ENCODE assay signal across 9 cellular contexts in the genomic region with DNA sequence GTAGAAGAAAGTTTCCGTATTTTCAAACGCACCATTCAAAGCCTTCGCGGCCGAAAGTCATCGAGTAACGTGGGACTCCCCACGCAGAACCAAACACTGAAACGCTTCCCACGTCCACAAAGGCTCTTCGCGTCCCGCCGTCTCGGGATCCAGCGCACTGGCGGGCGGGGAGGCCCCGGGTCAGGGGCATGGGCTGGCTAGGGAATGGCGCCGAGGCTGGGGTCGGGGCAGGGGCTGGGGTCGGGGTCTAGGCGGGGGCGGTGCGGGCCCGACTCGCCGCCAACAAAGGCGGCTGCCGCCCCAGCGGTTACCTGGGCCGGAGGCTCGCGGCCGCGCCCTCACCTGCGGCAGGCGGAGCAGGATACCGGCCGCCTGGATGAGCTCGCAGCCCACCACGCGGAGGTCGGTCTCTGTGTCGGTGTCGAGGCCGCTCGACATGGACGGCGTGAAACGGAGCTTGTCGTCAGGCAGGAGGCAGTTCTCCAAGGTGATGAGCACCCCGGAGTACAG. TPM values are rescaled to one million over a fixed set of nuclear protein-coding genes. Genes with fewer than 3 reads are reported as not detected.
DNase-seq lines count a peak whose midpoint lies in the region; ATAC-seq, FAIRE-seq and TF ChIP-seq lines count a peak whose summit lies in the region.
"Had no signal": no experiment of that assay in that cellular context is flagged by ENCODE, and none has a peak within 500 bp of the region (broad histone marks: within the 10 kb centered on the region; RNA-seq: fewer than 3 reads in every experiment).

No MANE protein-coding gene starts in this region.

- H3K79me2 ChIP-seq in OCI-LY1 (ENCODE audit: insufficient read depth, low read length) = peaks cover 24% of the 10 kb centered on the region
- H3K79me2 ChIP-seq in endothelial cell of umbilical vein (ENCODE audit: control insufficient read depth, insufficient read depth, low read length) = peaks cover 56% of the 10 kb centered on the region

- peaks cover 32% of the 10 kb centered on the region for H3K4me1 Mint-ChIP-seq in CD14-positive monocyte

- no peak for FAIRE-seq in endothelial cell of umbilical vein (lab: Jason Lieb, UNC)

- H3K27ac ChIP-seq in OCI-LY1 (ENCODE audit: low read depth, low read length, poor library complexity, severe bottlenecking) (no peak overlapping the region), endothelial cell of umbilical vein (ENCODE audit: insufficient read depth, low read depth, low read length) (peak overlapping the region; percentile 54), neutrophil (peak overlapping the region; percentile 89)

- CTCF ChIA-PET in endothelial cell of umbilical vein (lab: Charles Lee) = interaction anchor here (0.8 to 3.4 kb wide), 11 partner anchors 15 to 107 kb away, joined by 3 to 31 read pairs (median 4); partner anchors contain the start of gene AURKAIP1

- H4K20me1 ChIP-seq in OCI-LY1 (ENCODE audit: insufficient read depth, low read length) (no peaks in the 10 kb centered on the region), endothelial cell of umbilical vein (replicated peaks; ENCODE audit: control insufficient read depth, extremely low read depth, insufficient read depth, low read length) (no peaks in the 10 kb centered on the region)

- dilution Hi-C loops in endothelial cell of umbilical vein (cut with MboI; ENCODE audit: extremely low pct_ligation_motif_present, low sequenced_read_pairs) = no loop called here

- intact Hi-C loops in CD14-positive monocyte (cut with micrococcal nuclease) = loop anchor here in 1 of 2 donors (1.0 kb wide), 1 partner anchor 8 kb away; no protein-coding TSS in a partner anchor
- intact Hi-C loops in endothelial cell of umbilical vein (cut with micrococcal nuclease) = loop anchor here (1.0 kb wide), 4 partner anchors 9 to 73 kb away; partner anchors contain the start of genes ATAD3B, AURKAIP1 and MRPL20

- H2AFZ ChIP-seq in OCI-LY1 (ENCODE audit: low read length) (no peak overlapping the region), endothelial cell of umbilical vein (ENCODE audit: low read depth, low read length) (peak overlapping the region; percentile 89)

- no TSS peak for BruUV-seq in endothelial cell of umbilical vein (replicated peaks; lab: Mats Ljungman, UMichigan)

- H3K27ac Mint-ChIP-seq in CD14-positive monocyte = peak overlapping the region; percentile 83 to 92 (median 87)

- peak overlapping the region; percentile 94 for H3K4me2 ChIP-seq in OCI-LY1 (ENCODE audit: low read length)
- peak overlapping the region; percentile 90 for H3K4me2 ChIP-seq in endothelial cell of umbilical vein (ENCODE audit: insufficient read depth, low read length)

- H3K9me3 Mint-ChIP-seq in CD14-positive monocyte = no peaks in the 10 kb centered on the region

- TF ChIP-seq CTCF in CD14-positive monocyte (IDR thresholded peaks at IDR 0.05) = no peak
- no peak for TF ChIP-seq CTCF in OCI-LY1 (IDR thresholded peaks at IDR 0.05; ENCODE audit: low read length)
- no peak for TF ChIP-seq CTCF in endothelial cell of umbilical vein (IDR thresholded peaks at IDR 0.05; ENCODE audit: extremely low read depth in 1 of 2, insufficient read depth in 1 of 2, low read depth in 1 of 2, low read length in 2 of 2)
- TF ChIP-seq CTCF in neutrophil (IDR thresholded peaks at IDR 0.05) = no peak

- no peak for DNase-seq in CD14-positive monocyte (ENCODE audit: low spot score)
- DNase-seq in endothelial cell of umbilical vein (ENCODE audit: low read depth, low spot score) = no peak
- DNase-seq in HK-2 (ENCODE audit: unreplicated experiment) = no peak
- no peak for DNase-seq in NCI-H1436 (lab: John Stamatoyannopoulos, UW)

- TF ChIP-seq POLR2A in endothelial cell of umbilical vein (IDR thresholded peaks at IDR 0.05; ENCODE audit: low read depth, low read length) = no peak

- H3K36me3 Mint-ChIP-seq in CD14-positive monocyte = peaks cover 51 to 73% of the 10 kb centered on the region in 2 donors

- H3F3A ChIP-seq in OCI-LY1 (ENCODE audit: insufficient read depth, low read length) = no peaks in the 10 kb centered on the region

- H3K9me3 ChIP-seq in OCI-LY1 (ENCODE audit: low read length) (no peaks in the 10 kb centered on the region), endothelial cell of umbilical vein (replicated peaks; ENCODE audit: control insufficient read depth, insufficient read depth, low read length) (no peaks in the 10 kb centered on the region), neutrophil (no peaks in the 10 kb centered on the region)

- H3K9ac ChIP-seq in OCI-LY1 (ENCODE audit: low read length) = peak overlapping the region; percentile 93
- H3K9ac ChIP-seq in endothelial cell of umbilical vein (replicated peaks; ENCODE audit: extremely low read depth, insufficient read depth, low read length) = peak overlapping the region; percentile 82

- peak overlapping the region; percentile 98 for H3K4me3 ChIP-seq in OCI-LY1 (ENCODE audit: low read depth, low read length, poor library complexity, severe bottlenecking)
- H3K4me3 ChIP-seq in endothelial cell of umbilical vein (replicated peaks in 1 of 3; ENCODE audit: insufficient read depth in 1 of 3, low read depth in 1 of 3, low read length in 3 of 3) = peak overlapping the region; percentile 77 to 92 (median 90)
- H3K4me3 ChIP-seq in neutrophil (ENCODE audit: low read depth in 1 of 2, low read length in 1 of 2) = peak overlapping the region; percentile 79 to 80

- H3K4me1 ChIP-seq in OCI-LY1 (ENCODE audit: insufficient read depth, low read length, severe bottlenecking) = peaks cover 33% of the 10 kb centered on the region
- peaks cover 22% of the 10 kb centered on the region for H3K4me1 ChIP-seq in endothelial cell of umbilical vein (ENCODE audit: control insufficient read depth, extremely low read depth, insufficient read depth, low read length)
- peaks cover 28 to 30% of the 10 kb centered on the region in 2 experiments for H3K4me1 ChIP-seq in neutrophil (ENCODE audit: control insufficient read depth in 1 of 2, insufficient read depth in 1 of 2, low read depth in 1 of 2, low read length in 1 of 2)

- H3K4me3 Mint-ChIP-seq in CD14-positive monocyte = peak overlapping the region; percentile 89 to 90

- ATAC-seq in GM21576 (IDR thresholded peaks at IDR 0.05; ENCODE audit: unreplicated experiment) (peak; percentile 8), GM21619 (IDR thresholded peaks at IDR 0.05; ENCODE audit: unreplicated experiment) (no peak)

- H3K36me3 ChIP-seq in OCI-LY1 (ENCODE audit: insufficient read depth, low read length) (peaks cover 81% of the 10 kb centered on the region), endothelial cell of umbilical vein (ENCODE audit: control insufficient read depth in 2 of 2, extremely low read depth in 1 of 2, insufficient read depth in 2 of 2, low read length in 2 of 2) (peaks cover 10 to 31% of the 10 kb centered on the region in 2 experiments), neutrophil (peaks cover 70% of the 10 kb centered on the region)

- POLR2A ChIA-PET in endothelial cell of umbilical vein (lab: Charles Lee) = interaction anchor here (0.8 to 1.5 kb wide), 2 partner anchors 9 to 23 kb away, joined by 4 to 6 read pairs; partner anchors contain the start of genes AURKAIP1 and MRPL20

- no peaks in the 10 kb centered on the region for H3K9me1 ChIP-seq in endothelial cell of umbilical vein (replicated peaks; ENCODE audit: control insufficient read depth, extremely low read depth, insufficient read depth, low read length)

- H3K27me3 ChIP-seq in OCI-LY1 (ENCODE audit: insufficient read depth, low read length) (no peaks in the 10 kb centered on the region), endothelial cell of umbilical vein (ENCODE audit: control insufficient read depth in 2 of 2, insufficient read depth in 2 of 2, low read length in 2 of 2) (no peaks in the 10 kb centered on the region), neutrophil (no peaks in the 10 kb centered on the region)

- no peaks in the 10 kb centered on the region for H3K27me3 Mint-ChIP-seq in CD14-positive monocyte (ENCODE audit: low read depth in 3 of 3)

- H3K9me2 ChIP-seq in OCI-LY1 (ENCODE audit: low read depth, low read length) = no peaks in the 10 kb centered on the region

RNA-seq across cellular contexts. Expression of gene CCNL2, which starts 0.4 kb away (rescaled TPM):
- 10 to 100 TPM in 1 of 2 donors, 1 to 10 TPM in 1; 8.6 to 10.4 TPM for polyA plus RNA-seq in CD14-positive monocyte
- total RNA-seq in endothelial cell of umbilical vein = 182 and 188 TPM in 2 replicates
- 174 and 209 TPM in 2 replicates for polyA plus RNA-seq in endothelial cell of umbilical vein
- polyA plus RNA-seq in endothelial cell of umbilical vein (2011; cell fraction: cytosol; rRNA removed) = 37.8 and 72.0 TPM in 2 replicates
- 2,097 and 2,168 TPM in 2 replicates for polyA plus RNA-seq in endothelial cell of umbilical vein (2011; cell fraction: nucleus; rRNA removed)
- 115 and 129 TPM in 2 replicates for polyA plus RNA-seq in endothelial cell of umbilical vein (2012)
- 138 and 145 TPM in 2 replicates for polyA minus RNA-seq in endothelial cell of umbilical vein
- 20.9 TPM for polyA minus RNA-seq in endothelial cell of umbilical vein (2011; cell fraction: cytosol; rRNA and poly(A)+ RNA removed)
- 264 and 276 TPM in 2 replicates for polyA minus RNA-seq in endothelial cell of umbilical vein (2011; cell fraction: nucleus; rRNA and poly(A)+ RNA removed)

RNA-seq across cellular contexts. Expression of gene MRPL20, which starts 8.4 kb away (rescaled TPM):
- polyA plus RNA-seq in CD14-positive monocyte = 100 to 1,000 TPM; 156 to 186 TPM
- total RNA-seq in endothelial cell of umbilical vein = 125 and 134 TPM in 2 replicates
- 118 and 152 TPM in 2 replicates for polyA plus RNA-seq in endothelial cell of umbilical vein
- polyA plus RNA-seq in endothelial cell of umbilical vein (2011; cell fraction: cytosol; rRNA removed) = 165 TPM in 2 replicates
- polyA plus RNA-seq in endothelial cell of umbilical vein (2011; cell fraction: nucleus; rRNA removed) = 87.6 and 96.1 TPM in 2 replicates
- polyA plus RNA-seq in endothelial cell of umbilical vein (2012) = 128 and 191 TPM in 2 replicates
- polyA minus RNA-seq in endothelial cell of umbilical vein = 62.0 and 73.2 TPM in 2 replicates
- 103 TPM for polyA minus RNA-seq in endothelial cell of umbilical vein (2011; cell fraction: cytosol; rRNA and poly(A)+ RNA removed)
- 29.8 and 40.9 TPM in 2 replicates for polyA minus RNA-seq in endothelial cell of umbilical vein (2011; cell fraction: nucleus; rRNA and poly(A)+ RNA removed)

RNA-seq across cellular contexts. Expression of gene ANKRD65, which starts 22.3 kb away (rescaled TPM):
- polyA plus RNA-seq in CD14-positive monocyte = not detected
- 0.32 and 0.38 TPM in 2 replicates for total RNA-seq in endothelial cell of umbilical vein
- 0.15 and 0.18 TPM in 2 replicates for polyA plus RNA-seq in endothelial cell of umbilical vein
- 0.17 TPM in 2 replicates for polyA plus RNA-seq in endothelial cell of umbilical vein (2011; cell fraction: cytosol; rRNA removed)
- 0.14 and 0.22 TPM in 2 replicates for polyA plus RNA-seq in endothelial cell of umbilical vein (2011; cell fraction: nucleus; rRNA removed)
- 0.20 TPM in 1 of 2 replicates, not detected in the other for polyA plus RNA-seq in endothelial cell of umbilical vein (2012)
- polyA minus RNA-seq in endothelial cell of umbilical vein = not detected in 2 replicates
- polyA minus RNA-seq in endothelial cell of umbilical vein (2011; cell fraction: cytosol; rRNA and poly(A)+ RNA removed) = not detected
- not detected in 2 replicates for polyA minus RNA-seq in endothelial cell of umbilical vein (2011; cell fraction: nucleus; rRNA and poly(A)+ RNA removed)
- total RNA-seq: HT1080 had no signal

RNA-seq across cellular contexts. Expression of gene AURKAIP1, which starts 23.7 kb away (rescaled TPM):
- 100 to 1,000 TPM; 134 to 160 TPM for polyA plus RNA-seq in CD14-positive monocyte
- total RNA-seq in endothelial cell of umbilical vein = 149 and 151 TPM in 2 replicates
- polyA plus RNA-seq in endothelial cell of umbilical vein = 73.3 and 96.2 TPM in 2 replicates
- polyA plus RNA-seq in endothelial cell of umbilical vein (2011; cell fraction: cytosol; rRNA removed) = 66.9 and 116 TPM in 2 replicates
- polyA plus RNA-seq in endothelial cell of umbilical vein (2011; cell fraction: nucleus; rRNA removed) = 57.0 and 59.4 TPM in 2 replicates
- 87.7 and 94.1 TPM in 2 replicates for polyA plus RNA-seq in endothelial cell of umbilical vein (2012)
- 14.6 and 17.3 TPM in 2 replicates for polyA minus RNA-seq in endothelial cell of umbilical vein
- polyA minus RNA-seq in endothelial cell of umbilical vein (2011; cell fraction: cytosol; rRNA and poly(A)+ RNA removed) = 59.0 TPM
- 5.8 and 14.2 TPM in 2 replicates for polyA minus RNA-seq in endothelial cell of umbilical vein (2011; cell fraction: nucleus; rRNA and poly(A)+ RNA removed)

RNA-seq across cellular contexts. Expression of gene VWA1, which starts 36.8 kb away (rescaled TPM):
- polyA plus RNA-seq in CD14-positive monocyte (not detected), endothelial cell of umbilical vein (2.0 and 3.7 TPM in 2 replicates)
- 3.3 and 6.1 TPM in 2 replicates for total RNA-seq in endothelial cell of umbilical vein
- polyA plus RNA-seq in endothelial cell of umbilical vein (2011; cell fraction: cytosol; rRNA removed) = 0.87 and 1.8 TPM in 2 replicates
- polyA plus RNA-seq in endothelial cell of umbilical vein (2011; cell fraction: nucleus; rRNA removed) = 0.76 and 1.5 TPM in 2 replicates
- 0.87 and 1.9 TPM in 2 replicates for polyA plus RNA-seq in endothelial cell of umbilical vein (2012)
- polyA minus RNA-seq in endothelial cell of umbilical vein = 0.62 and 2.5 TPM in 2 replicates
- not detected for polyA minus RNA-seq in endothelial cell of umbilical vein (2011; cell fraction: cytosol; rRNA and poly(A)+ RNA removed)
- polyA minus RNA-seq in endothelial cell of umbilical vein (2011; cell fraction: nucleus; rRNA and poly(A)+ RNA removed) = 0.10 and 0.58 TPM in 2 replicates
